32 cellular contexts compared by ENCODE assay signal in genomic region chr12:57658890-57659289, GRCh38. TPM values are rescaled to one million over a fixed set of nuclear protein-coding genes. Genes with fewer than 3 reads are reported as not detected.
A peak's percentile ranks its signal among the peaks of the same experiment; 100 is the strongest.
DNase-seq lines count a peak whose midpoint lies in the region; ATAC-seq, FAIRE-seq and TF ChIP-seq lines count a peak whose summit lies in the region.
"Had no signal": no experiment of that assay in that cellular context is flagged by ENCODE, and none has a peak within 500 bp of the region (broad histone marks: within the 10 kb centered on the region; RNA-seq: fewer than 3 reads in every experiment).

No MANE protein-coding gene starts in this region.

- BruUV-seq in K562 (replicated peaks; lab: Mats Ljungman, UMichigan) = no TSS peak

- no peak for TF ChIP-seq RAD21 in K562 (CRISPR knock-in tag; conservative IDR thresholded peaks at IDR 0.05 in 1 of 2, IDR thresholded peaks at IDR 0.05 in 1 of 2)

- no peak for TF ChIP-seq EP300 in K562 (IDR thresholded peaks at IDR 0.05; ENCODE audit: low read length)

- CTCF ChIA-PET in K562 (lab: Yijun Ruan, JAX; ENCODE audit: low intra/inter-chr PET ratio) = no interaction called here

- H3K4me1 ChIP-seq in K562 (replicated peaks in 1 of 2; ENCODE audit: control insufficient read depth in 2 of 2, insufficient read depth in 2 of 2, low read length in 2 of 2) (peaks cover 4 to 6% of the 10 kb centered on the region in 2 experiments; a peak in 3 of 5 replicates), parathyroid adenoma (peaks cover 5% of the 10 kb centered on the region)
- H3K4me1 ChIP-seq: A549; BE2C; BLaER1; BLaER1 treated with 17β-estradiol and CSF1 and Interleukin-3, amounts not matched to agents 10 nM and 100 nM; Caco-2 had no signal

- H3K27me3 ChIP-seq in K562 (ENCODE audit: control insufficient read depth in 2 of 2, insufficient read depth in 2 of 2, low read length in 2 of 2) (no peaks in the 10 kb centered on the region), parathyroid adenoma (ENCODE audit: control insufficient read depth, insufficient read depth, low read length) (no peaks in the 10 kb centered on the region)
- H3K27me3 ChIP-seq: BE2C; BLaER1; BLaER1 treated with 17β-estradiol and CSF1 and Interleukin-3, amounts not matched to agents 10 nM and 100 nM had no signal

- H2AFZ ChIP-seq in K562 (ENCODE audit: low read depth, low read length) = peak overlapping the region; percentile 84
- H2AFZ ChIP-seq in parathyroid adenoma = peak overlapping the region; percentile 65

- TF ChIP-seq CTCF in K562 (IDR thresholded peaks at IDR 0.05 in 2 of 3, conservative IDR thresholded peaks at IDR 0.05 in 1 of 3; ENCODE audit: insufficient read depth in 2 of 3, low read depth in 1 of 3, low read length in 3 of 3) (no peak), parathyroid adenoma (IDR thresholded peaks at IDR 0.05) (no peak)

- no peak for TF ChIP-seq POLR2A in K562 (conservative IDR thresholded peaks at IDR 0.05)

- H3K79me2 ChIP-seq in K562 (ENCODE audit: control insufficient read depth, insufficient read depth, low read length) (no peaks in the 10 kb centered on the region), parathyroid adenoma (no peaks in the 10 kb centered on the region)

- H3K4me3 ChIP-seq in K562 (no peak overlapping the region), parathyroid adenoma (ENCODE audit: low read depth, low read length) (no peak overlapping the region)
- H3K4me3 ChIP-seq: A549; BLaER1; BLaER1 treated with 17β-estradiol and CSF1 and Interleukin-3, amounts not matched to agents 10 nM and 100 nM had no signal

- H3K9me3 ChIP-seq in K562 (replicated peaks; ENCODE audit: control insufficient read depth, insufficient read depth, low read depth, low read length) = no peaks in the 10 kb centered on the region
- no peaks in the 10 kb centered on the region for H3K9me3 ChIP-seq in parathyroid adenoma (ENCODE audit: control insufficient read depth, low read length)

- no peak overlapping the region for H3K9ac ChIP-seq in K562 (ENCODE audit: insufficient read depth in 1 of 2, low read depth in 2 of 2, low read length in 2 of 2)
- H3K9ac ChIP-seq in parathyroid adenoma = no peak overlapping the region
- H3K9ac ChIP-seq: BLaER1; BLaER1 treated with 17β-estradiol and CSF1 and Interleukin-3, amounts not matched to agents 10 nM and 100 nM had no signal

- ATAC-seq in K562 = peak; percentile 40
- ATAC-seq: A549; CD8-positive, alpha-beta T cell had no signal

- no peaks in the 10 kb centered on the region for H3K9me1 ChIP-seq in K562 (ENCODE audit: control insufficient read depth, insufficient read depth, low read length)

- intact Hi-C loops in K562 (cut with micrococcal nuclease) = no loop called here

- POLR2A ChIA-PET in K562 (lab: Yijun Ruan, JAX) = interaction anchor here (0.6 kb wide), 1 partner anchor 120 kb away, joined by 3 read pairs; no protein-coding TSS in a partner anchor

- no peak for FAIRE-seq in K562 (lab: Jason Lieb, UNC)
- FAIRE-seq: A204.1, A549, D721Med had no signal

- H3K4me2 ChIP-seq in K562 (ENCODE audit: insufficient read depth, low read length) (no peak overlapping the region), parathyroid adenoma (ENCODE audit: low read length) (no peak overlapping the region)
- H3K4me2 ChIP-seq: A549; BLaER1; BLaER1 treated with 17β-estradiol and CSF1 and Interleukin-3, amounts not matched to agents 10 nM and 100 nM had no signal

- in situ Hi-C loops in K562 (cut with MboI) = no loop called here

- H3K27ac ChIP-seq in K562 (ENCODE audit: extremely low read depth, low read depth, low read length) (0 out of 3 replicates have a peak overlapping the region, but pooled peaks have one; percentile 2), parathyroid adenoma (peak overlapping the region; percentile 3)
- H3K27ac ChIP-seq: 22Rv1; A549; BLaER1; BLaER1 treated with 17β-estradiol and CSF1 and Interleukin-3, amounts not matched to agents 10 nM and 100 nM; C4-2B had no signal

- no peak for DNase-seq in K562 (ENCODE audit: extremely low read depth in 1 of 4, low spot score in 3 of 4)
- DNase-seq in DMS53 (lab: John Stamatoyannopoulos, UW) = no peak
- DNase-seq in superior temporal gyrus (ENCODE audit: extremely low spot score) = no peak
- DNase-seq: 8988T; ACHN; AML-193; BE2C; C1 segment of cervical spinal cord; Caco-2; Calu3; CD4-positive, alpha-beta memory T cell; CD4-positive, alpha-beta T cell; CD4-positive, CD25-positive, alpha-beta regulatory T cell; CD8-positive, alpha-beta memory T cell; CD8-positive, alpha-beta T cell; COR-L47; DMS 273 treated with DMSO at 0.1 percent for 48 hours; DMS153; DMS79; DMS79 treated with DMSO at 0.1 percent for 48 hours; DND-41; EL had no signal

- no peaks in the 10 kb centered on the region for H4K20me1 ChIP-seq in K562 (replicated peaks; ENCODE audit: control insufficient read depth, insufficient read depth, low read length)
- H4K20me1 ChIP-seq: BLaER1; BLaER1 treated with 17β-estradiol and CSF1 and Interleukin-3, amounts not matched to agents 10 nM and 100 nM had no signal

- no peaks in the 10 kb centered on the region for H3K36me3 ChIP-seq in K562 (ENCODE audit: control insufficient read depth, insufficient read depth, low read length)
- no peaks in the 10 kb centered on the region for H3K36me3 ChIP-seq in parathyroid adenoma (ENCODE audit: control insufficient read depth, insufficient read depth, low read length)
- H3K36me3 ChIP-seq: BE2C; BLaER1; BLaER1 treated with 17β-estradiol and CSF1 and Interleukin-3, amounts not matched to agents 10 nM and 100 nM had no signal

- 9% methylated on average over 3 of the region's 3 CpGs for WGBS in K562 (ENCODE audit: insufficient coverage, low coverage, missing lambda C conversion rate)

RNA-seq across cellular contexts. Expression of gene B4GALNT1, which starts 25.9 kb away (rescaled TPM):
- 50.8 and 90.4 TPM in 2 replicates for total RNA-seq in K562 (2011; cell fraction: chromatin; rRNA removed; ENCODE audit: low replicate concordance)
- 64.4 and 74.2 TPM in 2 replicates for total RNA-seq in K562 (2011; cell fraction: nucleolus; rRNA removed)
- total RNA-seq in K562 (2011; cell fraction: nucleoplasm; rRNA removed) = 62.8 and 71.3 TPM in 2 replicates
- total RNA-seq in K562 (2014; rRNA removed) (18.3 and 21.8 TPM in 2 replicates), K562 (2014; rRNA removed; fragmentation: Illumina TruSeq; extraction: Trizol) (5.9 and 7.7 TPM in 2 replicates), K562 (2015; rRNA removed; fragmentation: Illumina TruSeq; extraction: Trizol) (9.8 and 9.9 TPM in 2 replicates), K562 (2021) (26.3 and 32.2 TPM in 2 replicates)
- polyA plus RNA-seq in K562 (2011; rRNA removed) (7.3 and 12.2 TPM in 2 replicates), K562 (2014; fragmentation: Illumina TruSeq; extraction: Trizol) (17.4 and 17.5 TPM in 2 replicates), K562 (2014; fragmentation: Nextera tagmentation; extraction: Ambion mirVana) (1 to 10 TPM; 1.0 to 1.7 TPM), K562 (2014; rRNA removed) (20.6 and 21.0 TPM in 2 replicates)
- 7.6 and 15.8 TPM in 2 replicates for polyA plus RNA-seq in K562 (2011; cell fraction: cytosol; rRNA removed)
- polyA plus RNA-seq in K562 (2011; cell fraction: nucleus; rRNA removed) = 63.0 and 75.2 TPM in 2 replicates
- 14.4 and 26.8 TPM in 2 replicates for polyA plus RNA-seq in K562 (2012)
- polyA minus RNA-seq in K562 (2011; rRNA and poly(A)+ RNA removed) = 6.4 and 6.5 TPM in 2 replicates
- polyA minus RNA-seq in K562 (2011; cell fraction: cytosol; rRNA and poly(A)+ RNA removed) = 5.6 and 11.6 TPM in 2 replicates
- polyA minus RNA-seq in K562 (2011; cell fraction: nucleus; rRNA and poly(A)+ RNA removed) = 28.7 and 34.7 TPM in 2 replicates
- total RNA-seq: CD4-positive, alpha-beta memory T cell; CD4-positive, alpha-beta T cell; CD4-positive, CD25-positive, alpha-beta regulatory T cell; CD8-positive, alpha-beta T cell had no signal
- polyA plus RNA-seq: CD14-positive monocyte; CD4-positive, alpha-beta memory T cell; CD4-positive, CD25-positive, alpha-beta regulatory T cell; CD8-positive, alpha-beta memory T cell had no signal

RNA-seq across cellular contexts. Expression of gene OS9, which starts 35.0 kb away (rescaled TPM):
- 197 and 263 TPM in 2 replicates for total RNA-seq in K562 (2011; cell fraction: chromatin; rRNA removed; ENCODE audit: low replicate concordance)
- 185 and 199 TPM in 2 replicates for total RNA-seq in K562 (2011; cell fraction: nucleolus; rRNA removed)
- total RNA-seq in K562 (2011; cell fraction: nucleoplasm; rRNA removed) = 161 and 189 TPM in 2 replicates
- 88.5 and 93.7 TPM in 2 replicates for total RNA-seq in K562 (2014; rRNA removed)
- 71.3 and 77.4 TPM in 2 replicates for total RNA-seq in K562 (2014; rRNA removed; fragmentation: Illumina TruSeq; extraction: Trizol)
- 90.2 and 97.8 TPM in 2 replicates for total RNA-seq in K562 (2015; rRNA removed; fragmentation: Illumina TruSeq; extraction: Trizol)
- total RNA-seq in K562 (2021) = 85.4 and 89.5 TPM in 2 replicates
- 84.0 and 113 TPM in 2 replicates for polyA plus RNA-seq in K562 (2011; rRNA removed)
- 96.9 and 176 TPM in 2 replicates for polyA plus RNA-seq in K562 (2011; cell fraction: cytosol; rRNA removed)
- 254 and 358 TPM in 2 replicates for polyA plus RNA-seq in K562 (2011; cell fraction: nucleus; rRNA removed)
- polyA plus RNA-seq in K562 (2012) = 145 and 222 TPM in 2 replicates
- polyA plus RNA-seq in K562 (2014; fragmentation: Illumina TruSeq; extraction: Trizol) = 93.3 and 105 TPM in 2 replicates
- 1 to 10 TPM; 4.6 to 7.9 TPM for polyA plus RNA-seq in K562 (2014; fragmentation: Nextera tagmentation; extraction: Ambion mirVana)
- polyA plus RNA-seq in K562 (2014; rRNA removed) = 89.0 and 102 TPM in 2 replicates
- polyA minus RNA-seq in K562 (2011; rRNA and poly(A)+ RNA removed) = 130 and 134 TPM in 2 replicates
- 33.0 and 35.3 TPM in 2 replicates for polyA minus RNA-seq in K562 (2011; cell fraction: cytosol; rRNA and poly(A)+ RNA removed)
- polyA minus RNA-seq in K562 (2011; cell fraction: nucleus; rRNA and poly(A)+ RNA removed) = 41.7 and 80.5 TPM in 2 replicates

RNA-seq across cellular contexts. Expression of gene ARHGEF25, which starts 47.7 kb away (rescaled TPM):
- 50.1 and 109 TPM in 2 replicates for total RNA-seq in K562 (2011; cell fraction: chromatin; rRNA removed; ENCODE audit: low replicate concordance)
- total RNA-seq in K562 (2011; cell fraction: nucleolus; rRNA removed) = 60.5 and 65.7 TPM in 2 replicates
- total RNA-seq in K562 (2011; cell fraction: nucleoplasm; rRNA removed) = 44.0 and 54.3 TPM in 2 replicates
- total RNA-seq in K562 (2014; rRNA removed) (11.6 and 18.6 TPM in 2 replicates), K562 (2014; rRNA removed; fragmentation: Illumina TruSeq; extraction: Trizol) (7.5 and 9.2 TPM in 2 replicates), K562 (2015; rRNA removed; fragmentation: Illumina TruSeq; extraction: Trizol) (4.9 and 6.1 TPM in 2 replicates), K562 (2021) (13.6 and 15.0 TPM in 2 replicates)
- polyA plus RNA-seq in K562 (2011; rRNA removed) (13.3 and 18.1 TPM in 2 replicates), K562 (2014; fragmentation: Illumina TruSeq; extraction: Trizol) (14.1 and 14.9 TPM in 2 replicates), K562 (2014; fragmentation: Nextera tagmentation; extraction: Ambion mirVana) (1 to 10 TPM in 1 of 2 experiments, under 1 TPM in 1; 0.13 to 1.4 TPM), K562 (2014; rRNA removed) (16.0 and 17.3 TPM in 2 replicates)
- polyA plus RNA-seq in K562 (2011; cell fraction: cytosol; rRNA removed) = 8.7 and 11.6 TPM in 2 replicates
- polyA plus RNA-seq in K562 (2011; cell fraction: nucleus; rRNA removed) = 115 and 121 TPM in 2 replicates
- 13.4 and 18.0 TPM in 2 replicates for polyA plus RNA-seq in K562 (2012)
- polyA minus RNA-seq in K562 (2011; rRNA and poly(A)+ RNA removed) = 6.2 and 7.1 TPM in 2 replicates
- polyA minus RNA-seq in K562 (2011; cell fraction: cytosol; rRNA and poly(A)+ RNA removed) = 2.8 TPM in 2 replicates
- polyA minus RNA-seq in K562 (2011; cell fraction: nucleus; rRNA and poly(A)+ RNA removed) = 10.5 and 16.6 TPM in 2 replicates
- total RNA-seq: B cell had no signal
- polyA plus RNA-seq: CD14-positive monocyte; CD4-positive, alpha-beta memory T cell; CD4-positive, CD25-positive, alpha-beta regulatory T cell; CD8-positive, alpha-beta memory T cell had no signal

RNA-seq across cellular contexts. Expression of gene DTX3, which starts 54.3 kb away (rescaled TPM):
- total RNA-seq in K562 (2011; cell fraction: chromatin; rRNA removed; ENCODE audit: low replicate concordance) = 0.44 and 0.72 TPM in 2 replicates
- total RNA-seq in K562 (2011; cell fraction: nucleolus; rRNA removed) = 0.13 TPM in 1 of 2 replicates, not detected in the other
- total RNA-seq in K562 (2011; cell fraction: nucleoplasm; rRNA removed) = 0.29 and 1.1 TPM in 2 replicates
- not detected in 2 replicates for total RNA-seq in K562 (2014; rRNA removed)
- not detected in 2 replicates for total RNA-seq in K562 (2014; rRNA removed; fragmentation: Illumina TruSeq; extraction: Trizol)
- total RNA-seq in K562 (2015; rRNA removed; fragmentation: Illumina TruSeq; extraction: Trizol) = not detected in 2 replicates
- 0.09 TPM in 1 of 2 replicates, not detected in the other for total RNA-seq in K562 (2021)
- 0.15 TPM in 1 of 2 replicates, not detected in the other for polyA plus RNA-seq in K562 (2011; rRNA removed)
- polyA plus RNA-seq in K562 (2011; cell fraction: cytosol; rRNA removed) = 0.03 and 0.04 TPM in 2 replicates
- 0.53 and 0.62 TPM in 2 replicates for polyA plus RNA-seq in K562 (2011; cell fraction: nucleus; rRNA removed)
- 0.05 TPM in 1 of 2 replicates, not detected in the other for polyA plus RNA-seq in K562 (2012)
- polyA plus RNA-seq in K562 (2014; fragmentation: Illumina TruSeq; extraction: Trizol) = not detected in 2 replicates
- under 1 TPM; 0.03 to 0.06 TPM for polyA plus RNA-seq in K562 (2014; fragmentation: Nextera tagmentation; extraction: Ambion mirVana)
- not detected in 2 replicates for polyA plus RNA-seq in K562 (2014; rRNA removed)
- not detected in 2 replicates for polyA minus RNA-seq in K562 (2011; rRNA and poly(A)+ RNA removed)
- polyA minus RNA-seq in K562 (2011; cell fraction: cytosol; rRNA and poly(A)+ RNA removed) = not detected in 2 replicates
- polyA minus RNA-seq in K562 (2011; cell fraction: nucleus; rRNA and poly(A)+ RNA removed) = 0.13 TPM in 1 of 2 replicates, not detected in the other
